Comparison of ENCODE assay signal across 8 cellular contexts in genomic region chr5:107670927-107671741, GRCh38. TPM values are rescaled to one million over a fixed set of nuclear protein-coding genes. Genes with fewer than 3 reads are reported as not detected.
DNase-seq lines count a peak whose midpoint lies in the region; ATAC-seq and TF ChIP-seq lines count a peak whose summit lies in the region.

EFNA5 (minus strand) TSS chr5:107670937.

- TF ChIP-seq POLR2A in upper lobe of left lung (IDR thresholded peaks at IDR 0.05) = no peak

- no peaks in the 10 kb centered on the region for H3K27me3 ChIP-seq in GM06990 (replicated peaks; ENCODE audit: control insufficient read depth, insufficient read depth, low read length)
- peaks cover 0 to 29% (median 13%) of the 10 kb centered on the region in 4 donors for H3K27me3 ChIP-seq in upper lobe of left lung

- peaks cover 32 to 50% (median 37%) of the 10 kb centered on the region in 4 donors for H3K4me1 ChIP-seq in upper lobe of left lung

- TF ChIP-seq CTCF in GM06990 (IDR thresholded peaks at IDR 0.05; ENCODE audit: insufficient read depth, low read length, poor library complexity, severe bottlenecking) (no peak), WI38 (IDR thresholded peaks at IDR 0.05; ENCODE audit: low read depth, low read length) (no peak), epithelial cell of proximal tubule (conservative IDR thresholded peaks at IDR 0.05; ENCODE audit: low read depth, low read length) (no peak), upper lobe of left lung (IDR thresholded peaks at IDR 0.05) (peak in 1 of 6 experiments; percentile 6)

- no peak for TF ChIP-seq EP300 in upper lobe of left lung (IDR thresholded peaks at IDR 0.05)

- peak within 1 kb of the TSS; percentile 37 to 82 (median 64) for H3K27ac ChIP-seq in upper lobe of left lung

- DNase-seq in GM06990 (ENCODE audit: extremely low read depth, insufficient read length) (peak; percentile 78), NAMALWA (ENCODE audit: low spot score) (peak; percentile 75), epithelial cell of proximal tubule (ENCODE audit: low read depth) (no peak), mucosa of gallbladder (ENCODE audit: low spot score) (peak; percentile 25), upper lobe of left lung (peak; percentile 31 to 89)

- WGBS in upper lobe of left lung, 2 donors = 0% methylated on average over 27 to 50 of the region's 84 CpGs

- H3K4me3 ChIP-seq in GM06990 (replicated peaks; ENCODE audit: low read depth, low read length) = peak within 1 kb of the TSS; percentile 73
- peak within 1 kb of the TSS; percentile 68 for H3K4me3 ChIP-seq in WI38 (ENCODE audit: low read depth, low read length)
- H3K4me3 ChIP-seq in epithelial cell of proximal tubule (ENCODE audit: low read depth, low read length) = peak within 1 kb of the TSS; percentile 83
- H3K4me3 ChIP-seq in upper lobe of left lung = peak within 1 kb of the TSS; percentile 44 to 67 (median 57)

- H3K36me3 ChIP-seq in GM06990 (ENCODE audit: control insufficient read depth, insufficient read depth, low read length) (no peaks in the 10 kb centered on the region), upper lobe of left lung (no peaks in the 10 kb centered on the region)

- peak; percentile 40 for ATAC-seq in GM21619 (IDR thresholded peaks at IDR 0.05; ENCODE audit: unreplicated experiment)
- peak in 1 of 2 donors; percentile 38 for ATAC-seq in upper lobe of left lung (ENCODE audit: low FRiP score in 2 of 2)
- ATAC-seq in HG03565 (IDR thresholded peaks at IDR 0.05; ENCODE audit: unreplicated experiment) = no peak

- no peaks in the 10 kb centered on the region for H3K9me3 ChIP-seq in upper lobe of left lung

RNA-seq across cellular contexts. Expression of gene EFNA5, which starts in this region (rescaled TPM):
- 17.8 and 28.1 TPM in 2 replicates for total RNA-seq in epithelial cell of proximal tubule
- 27.9 TPM for total RNA-seq in mucosa of gallbladder
- 10 to 100 TPM in 2 of 6 donors, 1 to 10 TPM in 4; 4.1 to 41.9 (median 7.3) TPM for total RNA-seq in upper lobe of left lung
